31 cellular contexts compared by ENCODE assay signal in the genomic region with DNA sequence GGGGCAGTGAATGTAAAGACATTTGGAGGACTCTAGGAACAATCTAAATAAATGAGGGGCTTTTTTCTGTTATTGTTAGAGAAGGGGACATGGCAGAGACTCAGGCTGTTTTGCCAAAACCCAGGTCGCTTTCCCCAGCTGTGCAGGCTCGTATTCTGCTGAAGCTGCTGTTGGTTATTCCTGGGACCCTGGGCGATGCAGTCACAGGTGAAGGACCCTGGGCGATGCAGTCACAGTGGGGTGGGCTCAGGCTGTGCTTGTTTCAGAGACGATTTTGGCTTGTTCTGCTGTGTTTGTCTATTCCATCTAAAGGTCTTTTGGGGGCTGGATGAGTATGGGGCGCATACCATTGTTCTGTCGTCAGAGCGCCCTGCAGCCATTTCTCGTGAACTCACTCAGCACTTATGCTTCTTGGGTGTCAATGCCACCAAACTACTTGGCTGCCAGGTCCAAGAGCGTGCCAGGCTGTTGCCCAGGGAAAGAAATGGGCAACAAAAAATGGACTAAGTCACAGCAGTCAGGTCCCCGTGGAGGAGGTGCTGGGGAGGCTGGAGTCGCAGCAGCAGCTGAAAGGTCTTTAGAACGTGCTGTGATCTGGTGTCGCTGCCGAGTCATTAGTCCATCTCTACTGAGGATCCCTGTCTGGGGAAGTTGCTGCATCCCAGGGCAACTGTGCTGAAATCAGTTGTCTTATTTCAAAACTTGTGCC.
"Had no signal": no experiment of that assay in that cellular context is flagged by ENCODE, and none has a peak within 500 bp of the region (broad histone marks: within the 10 kb centered on the region; RNA-seq: fewer than 3 reads in every experiment).

No MANE protein-coding gene starts in this region.

- ATAC-seq: activated T-cell treated with anti-CD3 and anti-CD28 coated beads, Interleukin-2, amount 50 U/mL, for 4 hours; activated T-helper 17 cell treated with anti-CD3 and anti-CD28 coated beads, Interleukin-2, amount 50 U/mL, for 72 hours; esophagus mucosa; left lung; psoas muscle; stimulated activated naive B cell treated with anti-CD40 and anti-IgM and Interleukin-4, amounts not matched to agents 10 μg/mL and 1 μg/mL and 100 μg/mL, for 72 hours; upper lobe of right lung had no signal

- H3K4me1 Mint-ChIP-seq: activated T-helper 17 cell treated with anti-CD3 and anti-CD28 coated beads, Interleukin-2, amount 50 U/mL, for 72 hours; endodermal cell had no signal

- DNase-seq: activated CD4-positive, alpha-beta T cell treated with anti-CD3 and anti-CD28 coated beads, Interleukin-2, amount 10 ng/mL, durations not matched to agents 7 days and 5 days; activated CD4-positive, CD25-positive, alpha-beta regulatory T cell treated with anti-CD3 and anti-CD28 coated beads, Interleukin-2, amount 50 U/mL, for 72 hours; activated CD8-positive, alpha-beta memory T cell treated with anti-CD3 and anti-CD28 coated beads for 24 hours; activated CD8-positive, alpha-beta memory T cell treated with anti-CD3 and anti-CD28 coated beads, Interleukin-2, amount 50 U/mL, for 4 hours; activated gamma-delta T cell treated with Interleukin-2 at 50 U/mL for 16 hours; activated naive CD4-positive, alpha-beta T cell treated with anti-CD3 and anti-CD28 coated beads, Interleukin-2, amount 50 U/mL, for 16 hours; activated T-cell treated with anti-CD3 and anti-CD28 coated beads, Interleukin-2, amount 50 U/mL, for 4 hours; amniotic stem cell; brain microvascular endothelial cell; caudate nucleus; cortex of kidney; endodermal cell; foreskin melanocyte; left lung; mammary epithelial cell; naive B cell; nephron progenitor cell; nucleus accumbens; psoas muscle; stimulated activated CD4-positive, alpha-beta T cell treated with anti-CD3 and anti-CD28 coated beads, Interleukin-15, amount 100 ng/mL, for 24 hours; stimulated activated CD4-positive, alpha-beta T cell treated with anti-CD3 and anti-CD28 coated beads, Interleukin-2, amount 100 ng/mL, for 24 hours; stimulated activated naive B cell treated with anti-CD40 and anti-IgM and Interleukin-4, amounts not matched to agents 10 μg/mL and 1 μg/mL and 100 μg/mL, for 72 hours; T-helper 1 cell; T-helper 9 cell; tibial artery; upper lobe of right lung had no signal

- H3K36me3 Mint-ChIP-seq: mesothelial cell of epicardium; naive B cell; stimulated activated naive B cell treated with anti-CD40 and anti-IgM and Interleukin-4, amounts not matched to agents 10 μg/mL and 1 μg/mL and 100 μg/mL, for 72 hours had no signal

- H3K9me3 Mint-ChIP-seq: activated CD4-positive, alpha-beta T cell treated with anti-CD3 and anti-CD28 coated beads, Interleukin-2, amount 10 ng/mL, durations not matched to agents 7 days and 5 days; activated T-cell treated with anti-CD3 and anti-CD28 coated beads, Interleukin-2, amount 50 U/mL, for 4 hours; activated T-helper 17 cell treated with anti-CD3 and anti-CD28 coated beads, Interleukin-2, amount 50 U/mL, for 72 hours; endodermal cell; mesothelial cell of epicardium; nephron progenitor cell; stimulated activated naive B cell treated with anti-CD40 and anti-IgM and Interleukin-4, amounts not matched to agents 10 μg/mL and 1 μg/mL and 100 μg/mL, for 72 hours had no signal

- H3K27me3 ChIP-seq: brain microvascular endothelial cell, suprapubic skin, upper lobe of right lung had no signal

- H3K9me3 ChIP-seq: left lung, psoas muscle, suprapubic skin, tibial artery, upper lobe of right lung had no signal

- H3K27ac ChIP-seq: brain microvascular endothelial cell, left lung, parathyroid adenoma, psoas muscle, suprapubic skin, tibial artery, upper lobe of right lung had no signal

- H3K36me3 ChIP-seq: brain microvascular endothelial cell, left lung, suprapubic skin, tibial artery, upper lobe of right lung had no signal

- H3K4me3 ChIP-seq: left lung, psoas muscle, suprapubic skin, tibial artery, upper lobe of right lung had no signal

- H3K4me1 ChIP-seq: left lung, parathyroid adenoma, psoas muscle, suprapubic skin, tibial artery, upper lobe of right lung had no signal

- H3K4me3 Mint-ChIP-seq: activated CD4-positive, alpha-beta T cell treated with anti-CD3 and anti-CD28 coated beads, Interleukin-2, amount 10 ng/mL, durations not matched to agents 7 days and 5 days; activated T-cell treated with anti-CD3 and anti-CD28 coated beads, Interleukin-2, amount 50 U/mL, for 4 hours; activated T-helper 17 cell treated with anti-CD3 and anti-CD28 coated beads, Interleukin-2, amount 50 U/mL, for 72 hours; endodermal cell; mesothelial cell of epicardium; nephron progenitor cell; stimulated activated naive B cell treated with anti-CD40 and anti-IgM and Interleukin-4, amounts not matched to agents 10 μg/mL and 1 μg/mL and 100 μg/mL, for 72 hours had no signal

- H3K27ac Mint-ChIP-seq: activated CD4-positive, alpha-beta T cell treated with anti-CD3 and anti-CD28 coated beads, Interleukin-2, amount 10 ng/mL, durations not matched to agents 7 days and 5 days; activated T-helper 17 cell treated with anti-CD3 and anti-CD28 coated beads, Interleukin-2, amount 50 U/mL, for 72 hours; endodermal cell; mesothelial cell of epicardium; naive B cell; nephron progenitor cell; stimulated activated naive B cell treated with anti-CD40 and anti-IgM and Interleukin-4, amounts not matched to agents 10 μg/mL and 1 μg/mL and 100 μg/mL, for 72 hours had no signal
